Comparison of ENCODE assay signal across 8 cellular contexts in the genomic region with DNA sequence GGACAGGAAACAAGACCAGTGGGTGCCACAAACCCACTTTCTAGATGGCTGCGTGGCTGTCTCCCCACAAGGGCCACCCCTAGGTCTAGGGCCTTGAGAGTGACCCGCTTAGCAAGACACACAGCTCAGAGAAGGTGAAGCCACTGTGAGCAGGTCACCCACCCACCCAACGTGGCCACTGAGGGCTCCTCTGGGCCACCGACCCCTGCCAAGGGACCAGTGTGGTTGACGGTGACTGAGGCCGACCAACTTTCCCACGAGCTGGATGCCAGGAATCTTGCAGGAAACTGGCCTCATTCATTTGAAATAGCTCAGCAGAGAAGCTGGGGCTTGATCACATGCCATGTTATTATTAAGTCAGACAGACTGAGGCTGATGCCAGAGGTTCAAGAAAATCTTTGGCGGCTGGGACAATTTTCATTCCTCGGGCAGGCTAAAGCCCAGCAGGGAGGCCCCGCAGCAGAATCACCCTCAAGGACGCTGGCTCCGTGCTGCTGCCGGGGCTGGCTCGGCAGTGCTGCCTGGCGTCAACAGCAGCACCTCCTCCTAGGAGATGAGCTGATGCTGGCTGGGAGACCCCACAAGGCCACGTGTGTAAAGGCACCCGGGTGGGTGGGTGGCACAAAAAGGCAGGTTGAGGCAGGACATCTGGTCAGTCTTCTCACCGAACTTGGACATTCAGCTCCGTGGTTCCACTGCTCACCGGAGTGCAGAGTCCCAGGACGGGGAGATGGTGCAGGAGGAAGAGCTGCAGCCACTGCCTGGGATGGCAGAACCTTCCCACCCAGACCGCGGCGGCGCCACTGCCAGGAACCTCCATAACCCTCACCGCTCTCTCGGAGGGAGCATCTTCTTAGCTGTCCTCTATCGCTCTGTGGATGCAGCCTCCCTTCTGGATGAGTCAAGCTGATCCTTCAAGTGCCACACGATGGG. TPM values are rescaled to one million over a fixed set of nuclear protein-coding genes. Genes with fewer than 3 reads are reported as not detected.
DNase-seq lines count a peak whose midpoint lies in the region; ATAC-seq and TF ChIP-seq lines count a peak whose summit lies in the region.

No MANE protein-coding gene starts in this region.

- TF ChIP-seq CTCF in AG04450 (IDR thresholded peaks at IDR 0.05; ENCODE audit: low read depth, low read length) (no peak), RWPE2 (IDR thresholded peaks at IDR 0.05; ENCODE audit: poor library complexity, severe bottlenecking) (no peak)

- DNase-seq in AG04450 (ENCODE audit: low read depth, low spot score) (peak; percentile 78), RWPE2 (ENCODE audit: low spot score) (peak; percentile 51), foreskin melanocyte (peak; percentile 84), non-pigmented ciliary epithelial cell (ENCODE audit: low read depth) (peak; percentile 43), NCI-H345 treated with DMSO at 0.1 percent for 48 hours (lab: John Stamatoyannopoulos, UW; ENCODE audit: unreplicated experiment) (no peak), germinal center (ENCODE audit: low spot score) (no peak), NCI-H524 (lab: John Stamatoyannopoulos, UW) (no peak)
- no peak for DNase-seq in stimulated activated naive CD8-positive, alpha-beta T cell treated with anti-CD3 and anti-CD28 coated beads, Interleukin-15, Interleukin-2, amounts not matched to agents 100 U/mL and 50 U/mL, for 24 hours

- H3K27ac ChIP-seq in AG04450 (ENCODE audit: low read depth, low read length) = peak overlapping the region; percentile 77
- H3K27ac ChIP-seq in RWPE2 (ENCODE audit: poor library complexity, severe bottlenecking) = no peak overlapping the region

- H3K36me3 ChIP-seq in RWPE2 (ENCODE audit: low read depth) = peaks cover 89% of the 10 kb centered on the region

- CTCF ChIA-PET in AG04450 (lab: Charles Lee) = interaction anchor here (0.6 to 3.4 kb wide), 6 partner anchors 11 to 343 kb away, joined by 3 to 16 read pairs (median 3); no protein-coding TSS in a partner anchor

- H3K4me3 ChIP-seq in AG04450 (ENCODE audit: low read depth, low read length) (no peak overlapping the region), RWPE2 (ENCODE audit: severe bottlenecking) (no peak overlapping the region)

- no peaks in the 10 kb centered on the region for H3K9me3 ChIP-seq in AG04450 (ENCODE audit: control insufficient read depth, insufficient read depth, low read length)
- no peaks in the 10 kb centered on the region for H3K9me3 ChIP-seq in RWPE2 (ENCODE audit: severe bottlenecking)

- ATAC-seq in RWPE2 (ENCODE audit: low read depth) = no peak
- no peak for ATAC-seq in stimulated activated naive CD8-positive, alpha-beta T cell treated with anti-CD3 and anti-CD28 coated beads, Interleukin-15, Interleukin-2, amounts not matched to agents 100 U/mL and 50 U/mL, for 24 hours

- H3K4me1 ChIP-seq in RWPE2 (ENCODE audit: insufficient read depth, poor library complexity, severe bottlenecking) = peaks cover 13% of the 10 kb centered on the region

- POLR2A ChIA-PET in AG04450 (lab: Yijun Ruan, JAX) = interaction anchor here (0.7 to 1.7 kb wide), 4 partner anchors 10 to 62 kb away, joined by 3 to 7 read pairs (median 4); no protein-coding TSS in a partner anchor

- H3K27me3 ChIP-seq in AG04450 (ENCODE audit: control insufficient read depth, insufficient read depth, low read length) (no peaks in the 10 kb centered on the region), RWPE2 (ENCODE audit: insufficient read depth, poor library complexity, severe bottlenecking) (no peaks in the 10 kb centered on the region)

RNA-seq across cellular contexts. Expression of a gene that starts 57.8 kb away (rescaled TPM):
- polyA plus RNA-seq in AG04450 (2011; rRNA removed) = 29.9 and 36.9 TPM in 2 replicates
- polyA minus RNA-seq in AG04450 (2011; rRNA and poly(A)+ RNA removed) = 31.0 and 39.2 TPM in 2 replicates

Comparison
In these comparisons a context has a peak if more than half of its experiments do, and no peak if none do; other contexts are left out.
1. DNase-seq: peak in AG04450 (single experiment), RWPE2 (single experiment), foreskin melanocyte (single experiment) and non-pigmented ciliary epithelial cell (single experiment); none in NCI-H345 treated with DMSO at 0.1 percent for 48 hours (single experiment), stimulated activated naive CD8-positive, alpha-beta T cell treated with anti-CD3 and anti-CD28 coated beads, Interleukin-15, Interleukin-2, amounts not matched to agents 100 U/mL and 50 U/mL, for 24 hours (single experiment), germinal center (single experiment) and NCI-H524 (0 of 2).